In genomic region chr1:169795687-169796086, GRCh38 we compare ENCODE assay signal across 8 cellular contexts. TPM values are rescaled to one million over a fixed set of nuclear protein-coding genes. Genes with fewer than 3 reads are reported as not detected.
DNase-seq lines count a peak whose midpoint lies in the region; ATAC-seq and TF ChIP-seq lines count a peak whose summit lies in the region.

No MANE protein-coding gene starts in this region.

- peaks cover 13% of the 10 kb centered on the region for H3K36me3 Mint-ChIP-seq in osteocyte (ENCODE audit: unreplicated experiment)

- peak overlapping the region; percentile 98 for H3K27ac Mint-ChIP-seq in osteocyte (ENCODE audit: unreplicated experiment)

- no peak for TF ChIP-seq CTCF in NB4 (IDR thresholded peaks at IDR 0.05; ENCODE audit: low read depth, low read length)
- no peak for TF ChIP-seq CTCF in osteocyte (IDR thresholded peaks at IDR 0.05)

- H3K27me3 ChIP-seq in effector memory CD4-positive, alpha-beta T cell (replicated peaks; ENCODE audit: control insufficient read depth, insufficient read depth, low read length, poor library complexity, severe bottlenecking), result no peaks in the 10 kb centered on the region

- DNase-seq in EL, result peak; percentile 28
- peak; percentile 44 for DNase-seq in NB4 (ENCODE audit: low read depth)
- DNase-seq in effector memory CD4-positive, alpha-beta T cell, result no peak
- DNase-seq in osteocyte (ENCODE audit: extremely low spot score, unreplicated experiment), result no peak

- H3K36me3 ChIP-seq in effector memory CD4-positive, alpha-beta T cell (ENCODE audit: control insufficient read depth, insufficient read depth, low read length), result no peaks in the 10 kb centered on the region

- peak overlapping the region; percentile 97 for H3K4me3 Mint-ChIP-seq in osteocyte (ENCODE audit: unreplicated experiment)

- peak overlapping the region; percentile 97 for H3K4me3 ChIP-seq in NB4 (ENCODE audit: low read depth, low read length)
- peak overlapping the region; percentile 87 for H3K4me3 ChIP-seq in effector memory CD4-positive, alpha-beta T cell (ENCODE audit: insufficient read depth, low read depth, low read length, poor library complexity, severe bottlenecking)

- no peaks in the 10 kb centered on the region for H3K27me3 Mint-ChIP-seq in osteocyte (ENCODE audit: unreplicated experiment)

- no peak for TF ChIP-seq POLR2A in NB4 (IDR thresholded peaks at IDR 0.05; ENCODE audit: extremely low read depth, insufficient read length)

- H3K27ac ChIP-seq in effector memory CD4-positive, alpha-beta T cell (ENCODE audit: insufficient read depth, low read length, poor library complexity, severe bottlenecking), result no peak overlapping the region

- H3K9me3 ChIP-seq in effector memory CD4-positive, alpha-beta T cell (ENCODE audit: control insufficient read depth, low read length), result no peaks in the 10 kb centered on the region

- H3K9me3 Mint-ChIP-seq in osteocyte (ENCODE audit: unreplicated experiment), result no peaks in the 10 kb centered on the region

- ATAC-seq in GM19023 (IDR thresholded peaks at IDR 0.05; ENCODE audit: unreplicated experiment) (no peak), GM18868 (IDR thresholded peaks at IDR 0.05; ENCODE audit: unreplicated experiment) (no peak), HG03196 (IDR thresholded peaks at IDR 0.05; ENCODE audit: unreplicated experiment) (no peak), HG02759 (IDR thresholded peaks at IDR 0.05; ENCODE audit: unreplicated experiment) (no peak)

- H3K4me1 ChIP-seq in effector memory CD4-positive, alpha-beta T cell (ENCODE audit: control insufficient read depth, insufficient read depth, low read length, poor library complexity, severe bottlenecking), result peaks cover 9% of the 10 kb centered on the region

- H3K4me1 Mint-ChIP-seq in osteocyte (ENCODE audit: unreplicated experiment), result peaks cover 20% of the 10 kb centered on the region

RNA-seq across cellular contexts. Expression of gene METTL18, which starts 1.0 kb away (rescaled TPM):
- 6.1 and 6.2 TPM in 2 replicates for total RNA-seq in osteocyte

Comparison
In these comparisons a context has a peak if more than half of its experiments do, and no peak if none do; other contexts are left out.
1. DNase-seq: peak in EL (single experiment) and NB4 (single experiment); none in effector memory CD4-positive, alpha-beta T cell (0 of 3) and osteocyte (single experiment).